ENCODE assay signal across 15 cellular contexts in the genomic region with DNA sequence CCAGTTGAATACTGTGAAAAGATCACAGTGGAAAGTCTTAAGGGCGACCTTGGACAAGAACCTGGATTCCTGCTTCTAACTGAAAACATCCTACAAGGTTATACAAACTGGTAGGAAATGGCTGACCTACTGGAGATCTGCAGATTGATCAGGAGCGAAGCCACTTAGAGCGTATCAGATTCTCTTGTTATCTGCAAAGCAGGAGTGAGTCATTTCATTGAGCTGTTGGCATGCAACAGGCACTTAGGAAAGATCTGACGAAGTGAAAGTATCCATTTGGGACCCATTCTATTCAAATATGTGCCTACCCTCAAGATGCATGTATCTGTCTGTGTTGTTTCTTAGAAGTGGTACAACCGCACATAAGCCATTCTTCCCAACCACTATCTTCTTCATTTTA.
"Had no signal": no experiment of that assay in that cellular context is flagged by ENCODE, and none has a peak within 500 bp of the region (broad histone marks: within the 10 kb centered on the region; RNA-seq: fewer than 3 reads in every experiment).

No MANE protein-coding gene starts in this region.

- H3K27me3 ChIP-seq: neutrophil, transverse colon had no signal

- H3K27ac ChIP-seq: coronary artery, neutrophil, psoas muscle, transverse colon had no signal

- H3K4me1 ChIP-seq: psoas muscle, transverse colon had no signal

- H3K36me3 ChIP-seq: neutrophil, transverse colon had no signal

- DNase-seq: activated CD4-positive, alpha-beta memory T cell treated with anti-CD3 and anti-CD28 coated beads, Interleukin-2, amount 10 ng/mL, durations not matched to agents 7 days and 5 days; activated CD4-positive, alpha-beta T cell treated with anti-CD3 and anti-CD28 coated beads for 1 hour; activated naive CD8-positive, alpha-beta T cell treated with anti-CD3 and anti-CD28 coated beads, Interleukin-2, amount 10 ng/mL, durations not matched to agents 7 days and 5 days; activated T-cell treated with anti-CD3 and anti-CD28 coated beads, Interleukin-2, amount 50 U/mL, for 48 hours; caudate nucleus; effector CD4-positive, alpha-beta T cell; hypothalamus; psoas muscle; stimulated activated CD4-positive, alpha-beta T cell treated with anti-CD3 and anti-CD28 coated beads, Interleukin-2, amount 100 ng/mL, for 24 hours; stimulated activated naive B cell treated with anti-CD40 and anti-IgM and Interleukin-4, amounts not matched to agents 10 μg/mL and 1 μg/mL and 100 μg/mL, for 72 hours; substantia nigra; transverse colon had no signal

- FAIRE-seq: astrocyte had no signal

- H3K4me3 ChIP-seq: coronary artery, psoas muscle, transverse colon had no signal
